ENCODE assay signal across 13 cellular contexts in genomic region chr3:127747066-127747465, GRCh38.
DNase-seq lines count a peak whose midpoint lies in the region; ATAC-seq and TF ChIP-seq lines count a peak whose summit lies in the region.
"Had no signal": no experiment of that assay in that cellular context is flagged by ENCODE, and none has a peak within 500 bp of the region (broad histone marks: within the 10 kb centered on the region; RNA-seq: fewer than 3 reads in every experiment).

No MANE protein-coding gene starts in this region.

- POLR2A ChIA-PET in PC-9 (lab: Charles Lee; ENCODE audit: unreplicated experiment): interaction anchor here (0.5 to 1.3 kb wide), 9 partner anchors 11 to 1390 kb away, joined by 3 to 12 read pairs (median 4); partner anchors contain the start of gene KLF15

- DNase-seq in PC-9: no peak
- DNase-seq in sigmoid colon: no peak
- DNase-seq in C1 segment of cervical spinal cord (lab: John Stamatoyannopoulos, UW): no peak
- DNase-seq in ecto neural progenitor cell (ENCODE audit: low spot score): no peak
- no peak for DNase-seq in islet precursor cell
- DNase-seq: naive thymus-derived CD8-positive, alpha-beta T cell; NCI-H146; NCI-H526; SHP77 treated with DMSO at 0.1 percent for 48 hours had no signal

- peak overlapping the region; percentile 71 for H3K4me2 ChIP-seq in PC-9

- H3K9me3 ChIP-seq in PC-9 (ENCODE audit: insufficient read depth, low read depth): no peaks in the 10 kb centered on the region
- H3K9me3 ChIP-seq in gastroesophageal sphincter: no peaks in the 10 kb centered on the region
- no peaks in the 10 kb centered on the region for H3K9me3 ChIP-seq in sigmoid colon
- H3K9me3 ChIP-seq: uterus had no signal

- TF ChIP-seq CTCF in PC-9 (conservative IDR thresholded peaks at IDR 0.05): no peak
- TF ChIP-seq CTCF in gastroesophageal sphincter (IDR thresholded peaks at IDR 0.05): no peak
- no peak for TF ChIP-seq CTCF in sigmoid colon (IDR thresholded peaks at IDR 0.05)

- TF ChIP-seq POLR2A in gastroesophageal sphincter (IDR thresholded peaks at IDR 0.05) (no peak), sigmoid colon (IDR thresholded peaks at IDR 0.05) (no peak)

- H3F3A ChIP-seq in PC-9 (ENCODE audit: insufficient read depth, low read depth): peaks cover 62% of the 10 kb centered on the region

- H3K4me3 ChIP-seq in ACC112 (ENCODE audit: low read depth, low read length) (no peak overlapping the region), PC-9 (no peak overlapping the region), gastroesophageal sphincter (no peak overlapping the region), sigmoid colon (no peak overlapping the region)
- H3K4me3 ChIP-seq: uterus had no signal

- H3K79me2 ChIP-seq in ACC112 (ENCODE audit: control insufficient read depth, insufficient read depth, low read length, unreplicated experiment): peaks cover 6% of the 10 kb centered on the region
- peaks cover 18% of the 10 kb centered on the region for H3K79me2 ChIP-seq in PC-9 (ENCODE audit: low read depth)

- H3K27ac ChIP-seq in ACC112 (ENCODE audit: low read depth, low read length) (peak overlapping the region; percentile 71; the same call in 1 of the 2 replicates), PC-9 (peak overlapping the region; percentile 91), gastroesophageal sphincter (peak overlapping the region; percentile 5 to 85 (median 66)), sigmoid colon (peak overlapping the region; percentile 60 to 74 (median 68))

- H3K9me2 ChIP-seq in PC-9 (ENCODE audit: insufficient read depth): no peaks in the 10 kb centered on the region

- CTCF ChIA-PET in PC-9 (lab: Charles Lee): interaction anchor here (1.0 to 1.2 kb wide), 3 partner anchors 50 to 212 kb away, joined by 3 to 5 read pairs (median 3); no protein-coding TSS in a partner anchor

- TF ChIP-seq EP300 in gastroesophageal sphincter (IDR thresholded peaks at IDR 0.05) (no peak), sigmoid colon (IDR thresholded peaks at IDR 0.05) (no peak)

- ATAC-seq in gastroesophageal sphincter: no peak
- ATAC-seq in HG02571 (IDR thresholded peaks at IDR 0.05; ENCODE audit: unreplicated experiment): no peak
- ATAC-seq: naive thymus-derived CD8-positive, alpha-beta T cell had no signal

- intact Hi-C loops in PC-9 (cut with micrococcal nuclease; ENCODE audit: unreplicated experiment): loop anchor here (1.0 to 5.0 kb wide), 6 partner anchors 21 to 156 kb away; partner anchors contain the start of genes ABTB1 and TPRA1
- intact Hi-C loops in sigmoid colon (cut with DNase I): no loop called here

- H3K27me3 ChIP-seq in ACC112 (ENCODE audit: insufficient read depth, low read length) (no peaks in the 10 kb centered on the region), PC-9 (ENCODE audit: insufficient read depth, low read depth) (no peaks in the 10 kb centered on the region), gastroesophageal sphincter (no peaks in the 10 kb centered on the region), sigmoid colon (no peaks in the 10 kb centered on the region)
- H3K27me3 ChIP-seq: uterus had no signal

- peaks cover 53% of the 10 kb centered on the region for H3K4me1 ChIP-seq in ACC112 (ENCODE audit: control insufficient read depth, insufficient read depth, low read length, unreplicated experiment)
- H3K4me1 ChIP-seq in PC-9 (replicated peaks; ENCODE audit: insufficient read depth): peaks cover 73% of the 10 kb centered on the region
- peaks cover 4 to 74% (median 39%) of the 10 kb centered on the region in 3 donors for H3K4me1 ChIP-seq in gastroesophageal sphincter
- H3K4me1 ChIP-seq in sigmoid colon: peaks cover 0 to 48% (median 45%) of the 10 kb centered on the region in 4 donors

- no TSS peak for BruUV-seq in PC-9 (replicated peaks; lab: Mats Ljungman, UMichigan)

- H2AFZ ChIP-seq in ACC112 (ENCODE audit: low read length, unreplicated experiment) (no peak overlapping the region), PC-9 (no peak overlapping the region)

- 83% methylated on average over 1 of the region's 1 CpG; no CpG with 5 or more reads in 1 of the 2 donors for WGBS in gastroesophageal sphincter (ENCODE audit: low coverage in 1 of 2), 2 donors
- 80 to 99% methylated on average over 1 of the region's 1 CpG for WGBS in sigmoid colon, 2 donors

- H3K36me3 ChIP-seq in ACC112 (ENCODE audit: insufficient read depth, low read length) (no peaks in the 10 kb centered on the region), PC-9 (ENCODE audit: low read depth) (no peaks in the 10 kb centered on the region), gastroesophageal sphincter (no peaks in the 10 kb centered on the region), sigmoid colon (no peaks in the 10 kb centered on the region)
- H3K36me3 ChIP-seq: uterus had no signal

- H4K20me1 ChIP-seq in PC-9 (ENCODE audit: insufficient read depth): no peaks in the 10 kb centered on the region
